ENCODE assay signal across 1 cellular context in genomic region chr1:234902774-234903173, GRCh38.
TF ChIP-seq lines count a peak whose summit lies in the region.

No MANE protein-coding gene starts in this region.

TF ChIP-seq in IMR-90, 13 proteins besides CTCF, POLR2A, EP300 and RAD21:
- TF ChIP-seq RFX5 (IDR thresholded peaks at IDR 0.05; ENCODE audit: low read depth, low read length), result no peak
- no peak for TF ChIP-seq USF2 (IDR thresholded peaks at IDR 0.05; ENCODE audit: low read depth, low read length)
- no peak for TF ChIP-seq ELK1 (IDR thresholded peaks at IDR 0.05; ENCODE audit: borderline replicate concordance, low read depth, low read length)
- no peak for TF ChIP-seq NFE2L2 (IDR thresholded peaks at IDR 0.05; ENCODE audit: low read depth, low read length)
- no peak for TF ChIP-seq MAFK (IDR thresholded peaks at IDR 0.05; ENCODE audit: low read depth, low read length)
- no peak for TF ChIP-seq FOS (IDR thresholded peaks at IDR 0.05; ENCODE audit: low read depth, low read length)
- TF ChIP-seq SMC3 (IDR thresholded peaks at IDR 0.05; ENCODE audit: low read depth, low read length), result no peak
- TF ChIP-seq BHLHE40 (IDR thresholded peaks at IDR 0.05; ENCODE audit: low read depth, low read length), result no peak
- TF ChIP-seq MAZ (IDR thresholded peaks at IDR 0.05; ENCODE audit: borderline replicate concordance, low read depth, low read length), result no peak
- TF ChIP-seq CHD1 (IDR thresholded peaks at IDR 0.05; ENCODE audit: low read depth, low read length), result no peak
- TF ChIP-seq CEBPB (IDR thresholded peaks at IDR 0.05; ENCODE audit: low read depth, low read length), result no peak
- no peak for TF ChIP-seq MXI1 (IDR thresholded peaks at IDR 0.05; ENCODE audit: borderline replicate concordance, low read depth, low read length)
- no peak for TF ChIP-seq RCOR1 (IDR thresholded peaks at IDR 0.05; ENCODE audit: insufficient replicate concordance, low read length)
